ENCODE assay signal across 8 cellular contexts in genomic region chr18:22813648-22814328, GRCh38.
A peak's percentile ranks its signal among the peaks of the same experiment; 100 is the strongest.
DNase-seq lines count a peak whose midpoint lies in the region; ATAC-seq, FAIRE-seq and TF ChIP-seq lines count a peak whose summit lies in the region.

No MANE protein-coding gene starts in this region.

- H3K27ac ChIP-seq in C4-2B = no peak overlapping the region

- no peak for ATAC-seq in HG03045 (IDR thresholded peaks at IDR 0.05; ENCODE audit: unreplicated experiment)

- TF ChIP-seq CTCF in C4-2B (conservative IDR thresholded peaks at IDR 0.05) (peak; percentile 85), neural crest cell (conservative IDR thresholded peaks at IDR 0.05) (peak; percentile 75)

- peak; percentile 14 for FAIRE-seq in GM12892 (lab: Jason Lieb, UNC)

- H3K27me3 Mint-ChIP-seq in neural crest cell (ENCODE audit: low read depth) = peaks cover 10% of the 10 kb centered on the region

- no peak for TF ChIP-seq POLR2A in GM12892 (IDR thresholded peaks at IDR 0.05; ENCODE audit: low read depth, low read length)

- H3K27ac Mint-ChIP-seq in neural crest cell (ENCODE audit: unreplicated experiment) = no peak overlapping the region

- H3K4me1 Mint-ChIP-seq in neural crest cell = peaks cover 6% of the 10 kb centered on the region

- H3K4me3 Mint-ChIP-seq in neural crest cell = no peak overlapping the region

- H3K36me3 Mint-ChIP-seq in neural crest cell (ENCODE audit: low read depth) = no peaks in the 10 kb centered on the region

- no peaks in the 10 kb centered on the region for H3K9me3 Mint-ChIP-seq in neural crest cell

- DNase-seq in GM12892 (ENCODE audit: insufficient read length) (no peak), NCI-H69 (lab: John Stamatoyannopoulos, UW) (peak; percentile 73), dedifferentiated amniotic fluid mesenchymal stem cell (ENCODE audit: extremely low spot score) (peak; percentile 22), neural crest cell (ENCODE audit: low read depth, low spot score) (no peak), HK-2 (ENCODE audit: unreplicated experiment) (no peak)
- no peak for DNase-seq in activated effector memory CD4-positive, alpha-beta T cell treated with anti-CD3 and anti-CD28 coated beads, Interleukin-2, amount 50 U/mL, for 16 hours

Comparison
In these comparisons a context has a peak if more than half of its experiments do, and no peak if none do; other contexts are left out.
1. DNase-seq: peak in NCI-H69 (single experiment) and dedifferentiated amniotic fluid mesenchymal stem cell (single experiment); none in GM12892 (single experiment), neural crest cell (single experiment), activated effector memory CD4-positive, alpha-beta T cell treated with anti-CD3 and anti-CD28 coated beads, Interleukin-2, amount 50 U/mL, for 16 hours (single experiment) and HK-2 (single experiment).